In genomic region chr3:112767177-112767576, GRCh38 we compare ENCODE assay signal across 10 cellular contexts.
A peak's percentile ranks its signal among the peaks of the same experiment; 100 is the strongest.
DNase-seq lines count a peak whose midpoint lies in the region; ATAC-seq and TF ChIP-seq lines count a peak whose summit lies in the region.
"Had no signal": no experiment of that assay in that cellular context is flagged by ENCODE, and none has a peak within 500 bp of the region (broad histone marks: within the 10 kb centered on the region; RNA-seq: fewer than 3 reads in every experiment).

No MANE protein-coding gene starts in this region.

- H3K4me3 ChIP-seq in AG10803 (ENCODE audit: low read length): no peak overlapping the region
- no peak overlapping the region for H3K4me3 ChIP-seq in choroid plexus epithelial cell (ENCODE audit: low read depth, low read length)
- no peak overlapping the region for H3K4me3 ChIP-seq in mucosa of descending colon

- H3K9me3 ChIP-seq in mucosa of descending colon: no peaks in the 10 kb centered on the region

- ATAC-seq in GM19395 (IDR thresholded peaks at IDR 0.05; ENCODE audit: unreplicated experiment) (peak; percentile 77), HG03442 (IDR thresholded peaks at IDR 0.05; ENCODE audit: unreplicated experiment) (peak; percentile 60), mucosa of descending colon (no peak)
- no peak for ATAC-seq in activated CD4-positive, CD25-positive, alpha-beta regulatory T cell treated with anti-CD3 and anti-CD28 coated beads, Interleukin-2, amount 50 U/mL, for 24 hours

- intact Hi-C loops in mucosa of descending colon (cut with DNase I, micrococcal nuclease): no loop called here

- H3K4me1 ChIP-seq in mucosa of descending colon (ENCODE audit: low read depth): no peaks in the 10 kb centered on the region

- H3K4me1 Mint-ChIP-seq in endothelial cell (ENCODE audit: unreplicated experiment): no peaks in the 10 kb centered on the region

- TF ChIP-seq CTCF in AG10803 (conservative IDR thresholded peaks at IDR 0.05; ENCODE audit: low read length): peak; percentile 13
- no peak for TF ChIP-seq CTCF in choroid plexus epithelial cell (conservative IDR thresholded peaks at IDR 0.05; ENCODE audit: low read depth, low read length)
- TF ChIP-seq CTCF in endothelial cell (IDR thresholded peaks at IDR 0.05; ENCODE audit: unreplicated experiment): no peak
- no peak for TF ChIP-seq CTCF in mucosa of descending colon (IDR thresholded peaks at IDR 0.05)

- no peak overlapping the region for H3K4me3 Mint-ChIP-seq in endothelial cell (ENCODE audit: unreplicated experiment)
- H3K4me3 Mint-ChIP-seq: activated naive CD8-positive, alpha-beta T cell; HFFc6 had no signal

- no peaks in the 10 kb centered on the region for H3K36me3 Mint-ChIP-seq in endothelial cell (ENCODE audit: low read depth, unreplicated experiment)
- H3K36me3 Mint-ChIP-seq: activated naive CD8-positive, alpha-beta T cell had no signal

- peak; percentile 55 for DNase-seq in AG10803 (ENCODE audit: low read depth)
- DNase-seq in choroid plexus epithelial cell (ENCODE audit: low read depth): peak; percentile 43
- no peak for DNase-seq in endothelial cell (ENCODE audit: low spot score)
- no peak for DNase-seq in mucosa of descending colon
- DNase-seq in activated effector memory CD4-positive, alpha-beta T cell treated with anti-CD3 and anti-CD28 coated beads, Interleukin-2, amount 50 U/mL, for 16 hours: no peak
- DNase-seq: HFFc6 had no signal

- no peak overlapping the region for H3K27ac Mint-ChIP-seq in endothelial cell (ENCODE audit: unreplicated experiment)
- H3K27ac Mint-ChIP-seq: activated naive CD8-positive, alpha-beta T cell; HFFc6 had no signal

- H3K9me3 Mint-ChIP-seq in endothelial cell (ENCODE audit: unreplicated experiment): no peaks in the 10 kb centered on the region
- H3K9me3 Mint-ChIP-seq: HFFc6 had no signal

- no peaks in the 10 kb centered on the region for H3K27me3 Mint-ChIP-seq in endothelial cell (ENCODE audit: unreplicated experiment)
- H3K27me3 Mint-ChIP-seq: activated naive CD8-positive, alpha-beta T cell had no signal

- no peaks in the 10 kb centered on the region for H3K36me3 ChIP-seq in mucosa of descending colon (ENCODE audit: low read depth)

Comparison
In these comparisons a context has a peak if more than half of its experiments do, and no peak if none do; other contexts are left out.
1. DNase-seq: peak in AG10803 (single experiment) and choroid plexus epithelial cell (single experiment); none in endothelial cell (single experiment), mucosa of descending colon (0 of 3) and activated effector memory CD4-positive, alpha-beta T cell treated with anti-CD3 and anti-CD28 coated beads, Interleukin-2, amount 50 U/mL, for 16 hours (single experiment).
2. ATAC-seq: peak in GM19395 (single experiment) and HG03442 (single experiment); none in activated CD4-positive, CD25-positive, alpha-beta regulatory T cell treated with anti-CD3 and anti-CD28 coated beads, Interleukin-2, amount 50 U/mL, for 24 hours (0 of 2) and mucosa of descending colon (single experiment).